2 cellular contexts compared by ENCODE assay signal in genomic region chr17:80063815-80064585, GRCh38.
TF ChIP-seq lines count a peak whose summit lies in the region.

No MANE protein-coding gene starts in this region.

TF ChIP-seq in GM23338, 12 proteins besides CTCF, POLR2A, EP300 and RAD21 (continued from another document):
- TF ChIP-seq ETS1 (IDR thresholded peaks at IDR 0.05): no peak
- no peak for TF ChIP-seq JUNB (IDR thresholded peaks at IDR 0.05; ENCODE audit: unreplicated experiment)
- TF ChIP-seq POLR2AphosphoS5 (IDR thresholded peaks at IDR 0.05; ENCODE audit: low read depth): no peak
- no peak for TF ChIP-seq EZH2phosphoT487 (IDR thresholded peaks at IDR 0.05; ENCODE audit: unreplicated experiment)
- TF ChIP-seq CREB1 (CRISPR knock-in tag; IDR thresholded peaks at IDR 0.05; ENCODE audit: low read depth): no peak
- TF ChIP-seq ZNF114 (CRISPR knock-in tag; IDR thresholded peaks at IDR 0.05): no peak
- no peak for TF ChIP-seq ZNF331 (CRISPR knock-in tag; IDR thresholded peaks at IDR 0.05; ENCODE audit: low read depth)
- no peak for TF ChIP-seq NANOG (IDR thresholded peaks at IDR 0.05; ENCODE audit: borderline replicate concordance)
- TF ChIP-seq EZH2 (IDR thresholded peaks at IDR 0.05; ENCODE audit: low read depth, unreplicated experiment): no peak
- TF ChIP-seq, protein P1, sequence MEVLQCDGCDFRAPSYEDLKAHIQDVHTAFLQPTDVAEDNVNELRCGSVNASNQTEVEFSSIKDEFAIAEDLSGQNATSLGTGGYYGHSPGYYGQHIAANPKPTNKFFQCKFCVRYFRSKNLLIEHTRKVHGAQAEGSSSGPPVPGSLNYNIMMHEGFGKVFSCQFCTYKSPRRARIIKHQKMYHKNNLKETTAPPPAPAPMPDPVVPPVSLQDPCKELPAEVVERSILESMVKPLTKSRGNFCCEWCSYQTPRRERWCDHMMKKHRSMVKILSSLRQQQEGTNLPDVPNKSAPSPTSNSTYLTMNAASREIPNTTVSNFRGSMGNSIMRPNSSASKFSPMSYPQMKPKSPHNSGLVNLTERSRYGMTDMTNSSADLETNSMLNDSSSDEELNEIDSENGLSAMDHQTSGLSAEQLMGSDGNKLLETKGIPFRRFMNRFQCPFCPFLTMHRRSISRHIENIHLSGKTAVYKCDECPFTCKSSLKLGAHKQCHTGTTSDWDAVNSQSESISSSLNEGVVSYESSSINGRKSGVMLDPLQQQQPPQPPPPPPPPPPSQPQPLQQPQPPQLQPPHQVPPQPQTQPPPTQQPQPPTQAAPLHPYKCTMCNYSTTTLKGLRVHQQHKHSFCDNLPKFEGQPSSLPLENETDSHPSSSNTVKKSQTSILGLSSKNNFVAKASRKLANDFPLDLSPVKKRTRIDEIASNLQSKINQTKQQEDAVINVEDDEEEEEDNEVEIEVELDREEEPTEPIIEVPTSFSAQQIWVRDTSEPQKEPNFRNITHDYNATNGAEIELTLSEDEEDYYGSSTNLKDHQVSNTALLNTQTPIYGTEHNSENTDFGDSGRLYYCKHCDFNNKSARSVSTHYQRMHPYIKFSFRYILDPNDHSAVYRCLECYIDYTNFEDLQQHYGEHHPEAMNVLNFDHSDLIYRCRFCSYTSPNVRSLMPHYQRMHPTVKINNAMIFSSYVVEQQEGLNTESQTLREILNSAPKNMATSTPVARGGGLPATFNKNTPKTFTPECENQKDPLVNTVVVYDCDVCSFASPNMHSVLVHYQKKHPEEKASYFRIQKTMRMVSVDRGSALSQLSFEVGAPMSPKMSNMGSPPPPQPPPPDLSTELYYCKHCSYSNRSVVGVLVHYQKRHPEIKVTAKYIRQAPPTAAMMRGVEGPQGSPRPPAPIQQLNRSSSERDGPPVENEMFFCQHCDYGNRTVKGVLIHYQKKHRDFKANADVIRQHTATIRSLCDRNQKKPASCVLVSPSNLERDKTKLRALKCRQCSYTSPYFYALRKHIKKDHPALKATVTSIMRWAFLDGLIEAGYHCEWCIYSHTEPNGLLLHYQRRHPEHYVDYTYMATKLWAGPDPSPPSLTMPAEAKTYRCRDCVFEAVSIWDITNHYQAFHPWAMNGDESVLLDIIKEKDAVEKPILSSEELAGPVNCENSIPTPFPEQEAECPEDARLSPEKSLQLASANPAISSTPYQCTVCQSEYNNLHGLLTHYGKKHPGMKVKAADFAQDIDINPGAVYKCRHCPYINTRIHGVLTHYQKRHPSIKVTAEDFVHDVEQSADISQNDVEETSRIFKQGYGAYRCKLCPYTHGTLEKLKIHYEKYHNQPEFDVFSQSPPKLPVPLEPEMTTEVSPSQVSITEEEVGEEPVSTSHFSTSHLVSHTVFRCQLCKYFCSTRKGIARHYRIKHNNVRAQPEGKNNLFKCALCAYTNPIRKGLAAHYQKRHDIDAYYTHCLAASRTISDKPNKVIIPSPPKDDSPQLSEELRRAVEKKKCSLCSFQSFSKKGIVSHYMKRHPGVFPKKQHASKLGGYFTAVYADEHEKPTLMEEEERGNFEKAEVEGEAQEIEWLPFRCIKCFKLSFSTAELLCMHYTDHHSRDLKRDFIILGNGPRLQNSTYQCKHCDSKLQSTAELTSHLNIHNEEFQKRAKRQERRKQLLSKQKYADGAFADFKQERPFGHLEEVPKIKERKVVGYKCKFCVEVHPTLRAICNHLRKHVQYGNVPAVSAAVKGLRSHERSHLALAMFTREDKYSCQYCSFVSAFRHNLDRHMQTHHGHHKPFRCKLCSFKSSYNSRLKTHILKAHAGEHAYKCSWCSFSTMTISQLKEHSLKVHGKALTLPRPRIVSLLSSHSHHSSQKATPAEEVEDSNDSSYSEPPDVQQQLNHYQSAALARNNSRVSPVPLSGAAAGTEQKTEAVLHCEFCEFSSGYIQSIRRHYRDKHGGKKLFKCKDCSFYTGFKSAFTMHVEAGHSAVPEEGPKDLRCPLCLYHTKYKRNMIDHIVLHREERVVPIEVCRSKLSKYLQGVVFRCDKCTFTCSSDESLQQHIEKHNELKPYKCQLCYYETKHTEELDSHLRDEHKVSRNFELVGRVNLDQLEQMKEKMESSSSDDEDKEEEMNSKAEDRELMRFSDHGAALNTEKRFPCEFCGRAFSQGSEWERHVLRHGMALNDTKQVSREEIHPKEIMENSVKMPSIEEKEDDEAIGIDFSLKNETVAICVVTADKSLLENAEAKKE (CRISPR knock-in tag; IDR thresholded peaks at IDR 0.05): no peak

TF ChIP-seq in SK-N-SH treated with all-trans-retinoic acid at 6 μM for 48 hours, 23 proteins besides CTCF, POLR2A, EP300 and RAD21 (continued from another document):
- TF ChIP-seq CSRNP3 (CRISPR knock-in tag; IDR thresholded peaks at IDR 0.05) (no peak), ESRRG (CRISPR knock-in tag; IDR thresholded peaks at IDR 0.05) (no peak), ZFP30 (CRISPR knock-in tag; IDR thresholded peaks at IDR 0.05) (no peak), BACH2 (CRISPR knock-in tag; IDR thresholded peaks at IDR 0.05; ENCODE audit: borderline replicate concordance) (no peak), CSDC2 (CRISPR knock-in tag; IDR thresholded peaks at IDR 0.05) (no peak), PPARA (CRISPR knock-in tag; IDR thresholded peaks at IDR 0.05; ENCODE audit: borderline replicate concordance) (no peak), TOX (CRISPR knock-in tag; IDR thresholded peaks at IDR 0.05; ENCODE audit: borderline replicate concordance) (no peak), ZNF70 (CRISPR knock-in tag; IDR thresholded peaks at IDR 0.05) (no peak), ZNF565 (CRISPR knock-in tag; conservative IDR thresholded peaks at IDR 0.05; ENCODE audit: low read depth) (no peak)
